19 cellular contexts compared by ENCODE assay signal in the genomic region with DNA sequence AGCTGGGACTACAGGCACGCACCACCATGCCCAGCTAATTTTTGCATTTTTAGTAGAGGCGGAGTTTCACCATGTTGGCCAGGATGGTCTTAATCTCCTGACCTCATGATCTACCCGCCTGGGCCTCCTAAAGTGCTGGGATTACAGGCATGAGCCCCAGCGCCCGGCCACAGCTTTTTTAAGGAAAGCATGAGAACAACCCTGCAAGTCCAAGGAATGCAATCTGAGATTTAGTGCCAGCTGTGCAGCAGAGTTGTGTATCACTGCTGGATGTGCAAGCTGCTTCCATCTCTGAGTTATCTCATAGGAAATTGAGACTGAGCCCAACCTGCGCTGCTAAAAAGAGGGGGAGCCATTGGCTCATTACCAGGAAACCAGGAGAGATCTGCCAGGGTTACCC.
"Had no signal": no experiment of that assay in that cellular context is flagged by ENCODE, and none has a peak within 500 bp of the region (broad histone marks: within the 10 kb centered on the region; RNA-seq: fewer than 3 reads in every experiment).

No MANE protein-coding gene starts in this region.

- H3K9me3 ChIP-seq: colonic mucosa, esophagus squamous epithelium, gastroesophageal sphincter, heart right ventricle, left lung, lower lobe of right lung, mucosa of descending colon had no signal

- DNase-seq: colonic mucosa; cortex of kidney; effector CD8-positive, alpha-beta T cell; effector memory CD8-positive, alpha-beta T cell; endodermal cell; erythroblast; esophagus squamous epithelium; foreskin keratinocyte; heart right ventricle; hippocampal formation; left cardiac atrium; left lung; left ventricle myocardium superior; lower lobe of right lung; mesenchymal stem cell; mucosa of descending colon had no signal

- H3K27me3 ChIP-seq: colonic mucosa, esophagus squamous epithelium, foreskin keratinocyte, gastroesophageal sphincter, heart right ventricle, left lung had no signal

- H3K4me1 ChIP-seq: colonic mucosa, esophagus squamous epithelium, gastroesophageal sphincter, heart right ventricle, left lung, lower lobe of right lung had no signal

- H3K36me3 ChIP-seq: colonic mucosa, esophagus squamous epithelium, gastroesophageal sphincter, heart right ventricle, left lung, lower lobe of right lung had no signal

- H3K27ac ChIP-seq: colonic mucosa, epithelial cell of prostate, esophagus squamous epithelium, foreskin keratinocyte, gastroesophageal sphincter, heart right ventricle, left lung, lower lobe of right lung had no signal

- ATAC-seq: effector memory CD8-positive, alpha-beta T cell; esophagus mucosa; foreskin keratinocyte; gastroesophageal sphincter; heart right ventricle; left cardiac atrium; left lung; left ventricle myocardium superior; lower lobe of right lung; mucosa of descending colon had no signal

- H3K4me3 ChIP-seq: colonic mucosa, esophagus squamous epithelium, gastroesophageal sphincter, heart right ventricle, left lung, lower lobe of right lung, mucosa of descending colon had no signal
